ENCODE assay signal across 8 cellular contexts in genomic region chr2:75464348-75464946, GRCh38.
DNase-seq lines count a peak whose midpoint lies in the region; ATAC-seq, FAIRE-seq and TF ChIP-seq lines count a peak whose summit lies in the region.

No MANE protein-coding gene starts in this region.

- H3K4me2 ChIP-seq in GM12878 (ENCODE audit: control insufficient read depth, insufficient read depth) = no peak overlapping the region
- no peak overlapping the region for H3K4me2 ChIP-seq in mesendoderm (ENCODE audit: low read length)

- H3K4me3 ChIP-seq in GM12878 (no peak overlapping the region), mesendoderm (ENCODE audit: low read length) (no peak overlapping the region)

- H3K18ac ChIP-seq in mesendoderm (ENCODE audit: low read length) = peak overlapping the region; percentile 80

- no peak overlapping the region; the same call in 1 of the 2 replicates for H2AFZ ChIP-seq in GM12878 (ENCODE audit: control insufficient read depth, low read depth, low read length)

- 51% methylated on average over 4 of the region's 4 CpGs for WGBS in GM12878 (ENCODE audit: insufficient coverage, insufficient replicate concordance, low lambda C conversion rate, missing lambda C conversion rate)
- no CpG with 5 or more reads among the region's 4 CpGs for WGBS in mesendoderm (ENCODE audit: extremely low coverage, insufficient coverage, low lambda C conversion rate)

- CTCF ChIA-PET in GM12878 (lab: Yijun Ruan, JAX) = interaction anchor here (0.6 to 11.5 kb wide), 34 partner anchors 10 to 580 kb away, joined by 3 to 127 read pairs (median 8); partner anchors contain the start of gene TACR1

- H3K23ac ChIP-seq in mesendoderm (ENCODE audit: low read length) = no peak overlapping the region

- RAD21 ChIA-PET in GM12878 (lab: Charles Lee; ENCODE audit: unreplicated experiment) = interaction anchor here (0.5 to 4.8 kb wide), 13 partner anchors 12 to 407 kb away, joined by 3 to 64 read pairs (median 4); partner anchors contain the start of gene TACR1

- FAIRE-seq in G401.6 (lab: Jason Lieb, UNC) = peak; percentile 95
- no peak for FAIRE-seq in GM12878 (lab: Jason Lieb, UNC)

- peak overlapping the region; percentile 45 for H2BK120ac ChIP-seq in mesendoderm (ENCODE audit: low read depth, low read length)

- H3K9me3 ChIP-seq in GM12878 (replicated peaks; ENCODE audit: control insufficient read depth, insufficient read depth, low read length) = no peaks in the 10 kb centered on the region; the same call in 2 of the 3 replicates

- H2BK5ac ChIP-seq in mesendoderm (ENCODE audit: low read length) = no peak overlapping the region

- H3K36me3 ChIP-seq in GM12878 (ENCODE audit: control insufficient read depth in 2 of 2, insufficient read depth in 2 of 2, low read length in 1 of 2) (no peaks in the 10 kb centered on the region), mesendoderm (ENCODE audit: control insufficient read depth, insufficient read depth, low read length) (no peaks in the 10 kb centered on the region)

- intact Hi-C loops in GM12878 (cut with micrococcal nuclease; ENCODE audit: unreplicated experiment) = loop anchor here (1.0 to 2.0 kb wide), 4 partner anchors 60 to 410 kb away; no protein-coding TSS in a partner anchor

- BruUV-seq in GM12878 (replicated peaks; lab: Mats Ljungman, UMichigan) = no TSS peak

- DNase-seq in GM12878 (ENCODE audit: low read depth, low spot score) (no peak), mesendoderm (peak; percentile 76), SK-N-DZ (ENCODE audit: low spot score) (no peak), MV-4-11 (lab: John Stamatoyannopoulos, UW) (no peak), SKM-1 treated with dmso at 0.1 percent for 144 hours (lab: John Stamatoyannopoulos, UW; ENCODE audit: unreplicated experiment) (no peak)

- ATAC-seq in HG03378 (IDR thresholded peaks at IDR 0.05; ENCODE audit: unreplicated experiment) (peak; percentile 56), GM12878 (peak; percentile 86), GM18498 (IDR thresholded peaks at IDR 0.05; ENCODE audit: unreplicated experiment) (no peak)

- H2BK15ac ChIP-seq in mesendoderm (replicated peaks; ENCODE audit: low read depth) = no peak overlapping the region

- H2AK5ac ChIP-seq in mesendoderm (ENCODE audit: low read length) = no peak overlapping the region

- H4K5ac ChIP-seq in mesendoderm (ENCODE audit: low read length) = no peak overlapping the region

- no peaks in the 10 kb centered on the region for H3K27me3 ChIP-seq in GM12878 (replicated peaks in 1 of 2; ENCODE audit: control insufficient read depth in 2 of 2, insufficient read depth in 2 of 2, low read length in 1 of 2)
- no peaks in the 10 kb centered on the region for H3K27me3 ChIP-seq in mesendoderm (ENCODE audit: insufficient read depth, low read length, poor library complexity)

- no peak overlapping the region for H4K8ac ChIP-seq in mesendoderm (ENCODE audit: low read depth, low read length)

- POLR2A ChIA-PET in GM12878 (lab: Charles Lee) = interaction anchor here (2.1 kb wide), 1 partner anchor 32 kb away, joined by 10 read pairs; no protein-coding TSS in a partner anchor

- H3K79me2 ChIP-seq in GM12878 (ENCODE audit: control insufficient read depth, insufficient read depth, low read length) (no peaks in the 10 kb centered on the region), mesendoderm (ENCODE audit: control insufficient read depth, insufficient read depth, low read length) (no peaks in the 10 kb centered on the region)

- H3K27ac ChIP-seq in GM12878 (ENCODE audit: control insufficient read depth, insufficient read depth) = no peak overlapping the region
- no peak overlapping the region for H3K27ac ChIP-seq in mesendoderm (ENCODE audit: low read depth, low read length)

- TF ChIP-seq CTCF in GM12878 (IDR thresholded peaks at IDR 0.05 in 2 of 3, conservative IDR thresholded peaks at IDR 0.05 in 1 of 3; ENCODE audit: control insufficient read depth in 2 of 3, extremely low read depth in 1 of 3, insufficient read depth in 1 of 3, low read depth in 3 of 3, low read length in 3 of 3) = peak; percentile 62 to 71 (median 70)

- SMC1A ChIA-PET in GM12878 (lab: Charles Lee; ENCODE audit: uncharacterized antibody, unreplicated experiment) = interaction anchor here (0.6 to 11.4 kb wide), 26 partner anchors 11 to 520 kb away, joined by 3 to 183 read pairs (median 6); partner anchors contain the start of gene TACR1

- no peak for TF ChIP-seq EP300 in GM12878 (IDR thresholded peaks at IDR 0.05; ENCODE audit: borderline replicate concordance in 1 of 2, control insufficient read depth in 1 of 2, low read depth in 2 of 2, low read length in 2 of 2)

- H3K9ac ChIP-seq in GM12878 (ENCODE audit: control insufficient read depth, insufficient read depth, low read length) (no peak overlapping the region), mesendoderm (ENCODE audit: low read length) (no peak overlapping the region)

- TF ChIP-seq RAD21 in GM12878 (IDR thresholded peaks at IDR 0.05; ENCODE audit: insufficient read depth, low read depth, low read length) = peak; percentile 74

- H3K56ac ChIP-seq in mesendoderm (ENCODE audit: low read length) = no peak overlapping the region

- in situ Hi-C loops in GM12878 (cut with MboI) = no loop called here

- H3K4ac ChIP-seq in mesendoderm (ENCODE audit: low read depth, low read length) = no peak overlapping the region

- no peaks in the 10 kb centered on the region for H4K20me1 ChIP-seq in GM12878 (ENCODE audit: control insufficient read depth, insufficient read depth)

- H3K4me1 ChIP-seq in GM12878 (ENCODE audit: control insufficient read depth, insufficient read depth, low read length) (no peaks in the 10 kb centered on the region), mesendoderm (ENCODE audit: control insufficient read depth, low read depth, low read length) (peaks cover 8% of the 10 kb centered on the region)

- no peak for TF ChIP-seq POLR2A in GM12878 (IDR thresholded peaks at IDR 0.05; ENCODE audit: low read depth, low read length)

- H3K79me1 ChIP-seq in mesendoderm (ENCODE audit: low read length) = no peaks in the 10 kb centered on the region

TF ChIP-seq in GM12878, 131 proteins besides CTCF, POLR2A, EP300 and RAD21:
- TF ChIP-seq MEF2A (IDR thresholded peaks at IDR 0.05; ENCODE audit: insufficient read depth, low read depth, low read length) (peak; percentile 78), HCFC1 (IDR thresholded peaks at IDR 0.05; ENCODE audit: low read length) (no peak), MEF2B (IDR thresholded peaks at IDR 0.05; ENCODE audit: partially characterized antibody, poor library complexity, severe bottlenecking) (peak; percentile 56), CHD2 (IDR thresholded peaks at IDR 0.05; ENCODE audit: borderline replicate concordance, low read depth, low read length) (no peak), BHLHE40 (IDR thresholded peaks at IDR 0.05; ENCODE audit: borderline replicate concordance in 1 of 2, low read depth in 2 of 2, low read length in 1 of 2) (0 out of 4 replicates have a peak, but pooled peaks of 1 of the 2 experiments have one; percentile 10), SMC3 (IDR thresholded peaks at IDR 0.05; ENCODE audit: borderline replicate concordance, low read length) (peak; percentile 64; the same call in 1 of the 2 replicates), IRF5 (IDR thresholded peaks at IDR 0.05; ENCODE audit: borderline replicate concordance) (no peak), RBBP5 (conservative IDR thresholded peaks at IDR 0.05) (no peak)
